19 cellular contexts compared by ENCODE assay signal in the genomic region with DNA sequence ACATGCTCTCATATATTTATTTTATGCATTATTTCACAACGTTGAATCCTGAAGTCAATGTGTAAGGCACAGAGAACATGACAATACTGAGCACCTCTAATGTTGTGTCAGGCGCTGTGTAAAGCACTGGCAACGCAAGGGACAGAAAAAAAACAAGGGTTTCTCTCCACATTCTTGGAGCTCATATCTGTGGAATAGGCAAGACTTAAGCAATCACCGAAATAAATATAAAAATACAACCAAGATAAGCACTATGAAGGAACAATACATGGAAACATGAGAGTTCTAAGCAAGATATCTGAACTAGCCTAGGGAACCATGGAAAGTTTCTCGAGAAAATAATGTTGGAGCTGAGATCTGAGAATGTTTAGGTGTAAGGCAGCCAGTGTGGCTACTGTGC. TPM values are rescaled to one million over a fixed set of nuclear protein-coding genes. Genes with fewer than 3 reads are reported as not detected.
A peak's percentile ranks its signal among the peaks of the same experiment; 100 is the strongest.
DNase-seq lines count a peak whose midpoint lies in the region; ATAC-seq and TF ChIP-seq lines count a peak whose summit lies in the region.
"Had no signal": no experiment of that assay in that cellular context is flagged by ENCODE, and none has a peak within 500 bp of the region (broad histone marks: within the 10 kb centered on the region; RNA-seq: fewer than 3 reads in every experiment).

No MANE protein-coding gene starts in this region.

- H3K27me3 ChIP-seq in right cardiac atrium (ENCODE audit: control insufficient read depth, insufficient read depth) (no peaks in the 10 kb centered on the region), psoas muscle (ENCODE audit: insufficient read depth in 3 of 3, low read length in 2 of 3) (no peaks in the 10 kb centered on the region), H7 (ENCODE audit: control insufficient read depth, insufficient read depth, low read length) (no peaks in the 10 kb centered on the region)
- H3K27me3 ChIP-seq: BLaER1 treated with 17β-estradiol and CSF1 and Interleukin-3, amounts not matched to agents 10 nM and 100 nM; SJCRH30 had no signal

- no peaks in the 10 kb centered on the region for H3K27me3 Mint-ChIP-seq in endothelial cell (ENCODE audit: unreplicated experiment)
- H3K27me3 Mint-ChIP-seq in activated T-helper 1 cell treated with anti-CD3 and anti-CD28 coated beads, Interleukin-12 subunit alpha, Interleukin-12 subunit beta, Interleukin-2, Interleukin-4 antibody, amounts not matched to agents 30 ng/mL and 10 ng/mL and 1 ng/mL, durations not matched to agents 14 hours and 24 hours and 36 hours (ENCODE audit: insufficient read depth) = peaks cover under 1% of the 10 kb centered on the region

- WGBS in right cardiac atrium = 71% methylated on average over 5 of the region's 5 CpGs
- WGBS in psoas muscle, 3 donors = 88 to 95% (median 90%) methylated on average over 5 of the region's 5 CpGs

- H3K4me3 Mint-ChIP-seq in endothelial cell (ENCODE audit: unreplicated experiment) = no peak overlapping the region
- no peak overlapping the region for H3K4me3 Mint-ChIP-seq in activated T-helper 1 cell treated with anti-CD3 and anti-CD28 coated beads, Interleukin-12 subunit alpha, Interleukin-12 subunit beta, Interleukin-2, Interleukin-4 antibody, amounts not matched to agents 30 ng/mL and 10 ng/mL and 1 ng/mL, durations not matched to agents 14 hours and 24 hours and 36 hours
- H3K4me3 Mint-ChIP-seq: CD8-positive, alpha-beta T cell had no signal

- DNase-seq in right cardiac atrium = no peak
- no peak for DNase-seq in Right ventricle myocardium inferior (ENCODE audit: missing footprints)
- no peak for DNase-seq in endothelial cell (ENCODE audit: low spot score)
- no peak for DNase-seq in psoas muscle
- no peak for DNase-seq in H7
- DNase-seq in activated T-helper 1 cell treated with anti-CD3 and anti-CD28 coated beads, Interleukin-12 subunit alpha, Interleukin-12 subunit beta, Interleukin-2, Interleukin-4 antibody, amounts not matched to agents 30 ng/mL and 10 ng/mL and 1 ng/mL, durations not matched to agents 14 hours and 24 hours and 36 hours (ENCODE audit: low spot score) = no peak
- DNase-seq: CD8-positive, alpha-beta T cell; DMS79; HCEC 1CT; NCI-H1417 treated with DMSO at 0.1 percent for 48 hours; NCI-H187 treated with DMSO at 0.1 percent for 48 hours; NCI-H226; NCI-H526; PC-3; RPMI8226; SJCRH30 had no signal

- H3K4me1 ChIP-seq in right cardiac atrium (ENCODE audit: control insufficient read depth, insufficient read depth, low read length) = no peaks in the 10 kb centered on the region
- H3K4me1 ChIP-seq in psoas muscle = no peaks in the 10 kb centered on the region
- H3K4me1 ChIP-seq: BLaER1 treated with 17β-estradiol and CSF1 and Interleukin-3, amounts not matched to agents 10 nM and 100 nM; SJCRH30 had no signal

- H3K4me1 Mint-ChIP-seq in endothelial cell (ENCODE audit: unreplicated experiment) = no peaks in the 10 kb centered on the region
- no peaks in the 10 kb centered on the region for H3K4me1 Mint-ChIP-seq in activated T-helper 1 cell treated with anti-CD3 and anti-CD28 coated beads, Interleukin-12 subunit alpha, Interleukin-12 subunit beta, Interleukin-2, Interleukin-4 antibody, amounts not matched to agents 30 ng/mL and 10 ng/mL and 1 ng/mL, durations not matched to agents 14 hours and 24 hours and 36 hours (ENCODE audit: low read depth)

- TF ChIP-seq CTCF in endothelial cell (IDR thresholded peaks at IDR 0.05; ENCODE audit: unreplicated experiment) (no peak), psoas muscle (IDR thresholded peaks at IDR 0.05) (no peak)

- peaks cover 11 to 98% of the 10 kb centered on the region in 2 donors for H3K36me3 ChIP-seq in psoas muscle (ENCODE audit: insufficient read depth in 1 of 2, low read depth in 1 of 2)
- peaks cover 3% of the 10 kb centered on the region for H3K36me3 ChIP-seq in H7 (replicated peaks; ENCODE audit: control insufficient read depth, insufficient read depth, low read length)

- no peaks in the 10 kb centered on the region for H3K9me3 ChIP-seq in right cardiac atrium (ENCODE audit: control insufficient read depth, low read length)
- no peaks in the 10 kb centered on the region for H3K9me3 ChIP-seq in psoas muscle
- H3K9me3 ChIP-seq: BLaER1 treated with 17β-estradiol and CSF1 and Interleukin-3, amounts not matched to agents 10 nM and 100 nM; SJCRH30 had no signal

- intact Hi-C loops in right cardiac atrium (cut with DNase I) = loop anchor here in 3 of 4 donors (5.0 kb wide), 3 partner anchors 48 to 208 kb away; no protein-coding TSS in a partner anchor
- intact Hi-C loops in Right ventricle myocardium inferior (cut with DNase I) = loop anchor here (5.0 kb wide), 1 partner anchor 108 kb away; no protein-coding TSS in a partner anchor
- intact Hi-C loops in psoas muscle (cut with DNase I) = loop anchor here in 1 of 2 donors (5.0 kb wide), 2 partner anchors 53 to 208 kb away; no protein-coding TSS in a partner anchor
- intact Hi-C loops in activated T-helper 1 cell treated with anti-CD3 and anti-CD28 coated beads, Interleukin-12 subunit alpha, Interleukin-12 subunit beta, Interleukin-2, Interleukin-4 antibody, amounts not matched to agents 30 ng/mL and 10 ng/mL and 1 ng/mL, durations not matched to agents 14 hours and 24 hours and 36 hours (cut with micrococcal nuclease) = no loop called here

- peak overlapping the region; percentile 38 for H3K27ac Mint-ChIP-seq in endothelial cell (ENCODE audit: unreplicated experiment)
- no peak overlapping the region for H3K27ac Mint-ChIP-seq in activated T-helper 1 cell treated with anti-CD3 and anti-CD28 coated beads, Interleukin-12 subunit alpha, Interleukin-12 subunit beta, Interleukin-2, Interleukin-4 antibody, amounts not matched to agents 30 ng/mL and 10 ng/mL and 1 ng/mL, durations not matched to agents 14 hours and 24 hours and 36 hours
- H3K27ac Mint-ChIP-seq: CD8-positive, alpha-beta T cell had no signal

- ATAC-seq in right cardiac atrium (peak; percentile 71 to 80), Right ventricle myocardium inferior (no peak), psoas muscle (peak in 1 of 4 donors; percentile 25), GM18511 (IDR thresholded peaks at IDR 0.05; ENCODE audit: unreplicated experiment) (no peak)
- ATAC-seq: CD8-positive, alpha-beta T cell; PC-3 had no signal

- peaks cover 12% of the 10 kb centered on the region for H3K36me3 Mint-ChIP-seq in endothelial cell (ENCODE audit: low read depth, unreplicated experiment)
- no peaks in the 10 kb centered on the region for H3K36me3 Mint-ChIP-seq in activated T-helper 1 cell treated with anti-CD3 and anti-CD28 coated beads, Interleukin-12 subunit alpha, Interleukin-12 subunit beta, Interleukin-2, Interleukin-4 antibody, amounts not matched to agents 30 ng/mL and 10 ng/mL and 1 ng/mL, durations not matched to agents 14 hours and 24 hours and 36 hours (ENCODE audit: low read depth)
- H3K36me3 Mint-ChIP-seq: CD8-positive, alpha-beta T cell had no signal

- H3K27ac ChIP-seq in right cardiac atrium (ENCODE audit: low read length) = peak overlapping the region; percentile 36
- H3K27ac ChIP-seq in psoas muscle = peak overlapping the region; percentile 53
- H3K27ac ChIP-seq: BLaER1 treated with 17β-estradiol and CSF1 and Interleukin-3, amounts not matched to agents 10 nM and 100 nM; HL-60; SJCRH30 had no signal

- H3K9me3 Mint-ChIP-seq in endothelial cell (ENCODE audit: unreplicated experiment) = no peaks in the 10 kb centered on the region
- H3K9me3 Mint-ChIP-seq in activated T-helper 1 cell treated with anti-CD3 and anti-CD28 coated beads, Interleukin-12 subunit alpha, Interleukin-12 subunit beta, Interleukin-2, Interleukin-4 antibody, amounts not matched to agents 30 ng/mL and 10 ng/mL and 1 ng/mL, durations not matched to agents 14 hours and 24 hours and 36 hours = no peaks in the 10 kb centered on the region
- H3K9me3 Mint-ChIP-seq: CD8-positive, alpha-beta T cell had no signal

- H3K4me3 ChIP-seq in right cardiac atrium (ENCODE audit: low read length) (no peak overlapping the region), psoas muscle (no peak overlapping the region), H7 (ENCODE audit: insufficient read depth, low read depth, low read length) (no peak overlapping the region)
- H3K4me3 ChIP-seq: BLaER1 treated with 17β-estradiol and CSF1 and Interleukin-3, amounts not matched to agents 10 nM and 100 nM; SJCRH30 had no signal

RNA-seq across cellular contexts. Expression of a gene that starts 1.7 kb away (rescaled TPM):
- total RNA-seq in right cardiac atrium (100 to 1,000 TPM; 193 to 308 (median 237) TPM), Right ventricle myocardium inferior (243 TPM), endothelial cell (ENCODE audit: unreplicated experiment) (284 TPM), psoas muscle (100 to 1,000 TPM; 109 to 341 (median 305) TPM)
- polyA plus RNA-seq in right cardiac atrium (148 TPM), psoas muscle (10 to 100 TPM; 58.3 to 66.9 (median 63.5) TPM)
- 49.2 and 57.9 TPM in 2 replicates for total RNA-seq in H7 (2014; rRNA removed; shearing (Covaris generic))
- 6.0 and 11.2 TPM in 2 replicates for total RNA-seq in activated T-helper 1 cell treated with anti-CD3 and anti-CD28 coated beads, Interleukin-12 subunit alpha, Interleukin-12 subunit beta, Interleukin-2, Interleukin-4 antibody, amounts not matched to agents 30 ng/mL and 10 ng/mL and 1 ng/mL, durations not matched to agents 14 hours and 24 hours and 36 hours

Comparison
In these comparisons a context has a peak if more than half of its experiments do, and no peak if none do; other contexts are left out.
1. ATAC-seq: peak in right cardiac atrium (2 of 2); none in Right ventricle myocardium inferior (single experiment) and GM18511 (single experiment).